ENCODE assay signal across 14 cellular contexts in genomic region chr2:109497911-109498870, GRCh38.
DNase-seq lines count a peak whose midpoint lies in the region; TF ChIP-seq lines count a peak whose summit lies in the region.
"Had no signal": no experiment of that assay in that cellular context is flagged by ENCODE, and none has a peak within 500 bp of the region (broad histone marks: within the 10 kb centered on the region; RNA-seq: fewer than 3 reads in every experiment).

No MANE protein-coding gene starts in this region.

- H3K4me1 ChIP-seq in fibroblast of lung (ENCODE audit: control insufficient read depth, extremely low read depth, insufficient read depth, low read length) (peaks cover 19% of the 10 kb centered on the region), skeletal muscle tissue (ENCODE audit: control insufficient read depth in 3 of 3, insufficient read depth in 3 of 3, low read length in 3 of 3) (peaks cover 36 to 64% (median 39%) of the 10 kb centered on the region in 3 donors)
- H3K4me1 ChIP-seq: testis had no signal

- H3K27me3 Mint-ChIP-seq in immature natural killer cell (ENCODE audit: low read depth in 3 of 3): peaks cover 2 to 6% (median 5%) of the 10 kb centered on the region in 3 donors
- H3K27me3 Mint-ChIP-seq: activated naive CD8-positive, alpha-beta T cell treated with anti-CD3 and anti-CD28 coated beads, Interleukin-2, amount 50 U/mL, for 24 hours had no signal

- H3K4me1 Mint-ChIP-seq in immature natural killer cell: no peaks in the 10 kb centered on the region
- H3K4me1 Mint-ChIP-seq: activated naive CD8-positive, alpha-beta T cell treated with anti-CD3 and anti-CD28 coated beads, Interleukin-2, amount 50 U/mL, for 24 hours had no signal

- DNase-seq in NCI-H2227 (lab: John Stamatoyannopoulos, UW; ENCODE audit: unreplicated experiment): peak; percentile 22
- DNase-seq in NCI-H2227 treated with DMSO at 0.1 percent for 48 hours (lab: John Stamatoyannopoulos, UW): no peak
- peak; percentile 33 for DNase-seq in NCI-H446 treated with DMSO at 0.1 percent for 48 hours (lab: John Stamatoyannopoulos, UW)
- peak in 1 of 2 donors; percentile 12 for DNase-seq in fibroblast of lung (ENCODE audit: low read depth in 2 of 2)
- DNase-seq in NCI-H1105 (lab: John Stamatoyannopoulos, UW): no peak
- DNase-seq in NOMO-1 treated with DMSO at 0.1 percent for 48 hours (lab: John Stamatoyannopoulos, UW; ENCODE audit: unreplicated experiment): no peak
- DNase-seq in immature natural killer cell: no peak
- DNase-seq: activated naive CD8-positive, alpha-beta T cell treated with anti-CD3 and anti-CD28 coated beads, Interleukin-2, amount 50 U/mL, for 24 hours; naive B cell; NCI-H2029; PC-9; testis had no signal

- H4K20me1 ChIP-seq in fibroblast of lung (ENCODE audit: control insufficient read depth, extremely low read depth, insufficient read depth, low read length): no peaks in the 10 kb centered on the region

- peak overlapping the region; percentile 78 for H3K27ac ChIP-seq in fibroblast of lung (ENCODE audit: insufficient read depth, low read length)
- H3K27ac ChIP-seq in skeletal muscle tissue (ENCODE audit: low read depth, low read length): peak overlapping the region; percentile 31
- H3K27ac ChIP-seq: KMS-11, PC-9, testis had no signal

- no peak overlapping the region for H3K9ac ChIP-seq in fibroblast of lung (ENCODE audit: insufficient read depth, low read length)
- peak overlapping the region; percentile 29 to 43 (median 40) for H3K9ac ChIP-seq in skeletal muscle tissue (ENCODE audit: low read depth in 1 of 3, low read length in 3 of 3)
- H3K9ac ChIP-seq: KMS-11 had no signal

- H3K79me2 ChIP-seq in fibroblast of lung (ENCODE audit: control insufficient read depth, insufficient read depth, low read length): no peaks in the 10 kb centered on the region

- no peak for TF ChIP-seq CTCF in fibroblast of lung (conservative IDR thresholded peaks at IDR 0.05 in 1 of 2, IDR thresholded peaks at IDR 0.05 in 1 of 2; ENCODE audit: low read depth in 1 of 2, low read length in 2 of 2)

- no peak overlapping the region for H2AFZ ChIP-seq in fibroblast of lung (ENCODE audit: low read length)
- H2AFZ ChIP-seq: PC-9 had no signal

- no peak overlapping the region for H3K4me3 Mint-ChIP-seq in immature natural killer cell
- H3K4me3 Mint-ChIP-seq: activated naive CD8-positive, alpha-beta T cell treated with anti-CD3 and anti-CD28 coated beads, Interleukin-2, amount 50 U/mL, for 24 hours; naive B cell had no signal

- peak overlapping the region; percentile 82 for H3K4me2 ChIP-seq in fibroblast of lung (ENCODE audit: extremely low read depth, insufficient read depth, low read length)
- H3K4me2 ChIP-seq: KMS-11, PC-9 had no signal

- H3K9me3 Mint-ChIP-seq in immature natural killer cell: no peaks in the 10 kb centered on the region
- H3K9me3 Mint-ChIP-seq: activated naive CD8-positive, alpha-beta T cell treated with anti-CD3 and anti-CD28 coated beads, Interleukin-2, amount 50 U/mL, for 24 hours had no signal

- H3K27ac Mint-ChIP-seq in immature natural killer cell: no peak overlapping the region
- H3K27ac Mint-ChIP-seq: activated naive CD8-positive, alpha-beta T cell treated with anti-CD3 and anti-CD28 coated beads, Interleukin-2, amount 50 U/mL, for 24 hours had no signal

- H3K4me3 ChIP-seq in fibroblast of lung (replicated peaks in 1 of 4; ENCODE audit: control extremely low read depth in 1 of 4, insufficient read depth in 1 of 4, low read depth in 3 of 4, low read length in 4 of 4) (no peak overlapping the region), skeletal muscle tissue (ENCODE audit: low read length in 3 of 3) (peak overlapping the region in 2 of 3 donors; percentile 2 to 14)
- H3K4me3 ChIP-seq: PC-9, testis had no signal

- no peaks in the 10 kb centered on the region for H3K36me3 Mint-ChIP-seq in immature natural killer cell
- H3K36me3 Mint-ChIP-seq: naive B cell had no signal

- H3K36me3 ChIP-seq in fibroblast of lung (ENCODE audit: control insufficient read depth, insufficient read depth, low read length) (peaks cover 3% of the 10 kb centered on the region), skeletal muscle tissue (ENCODE audit: control insufficient read depth in 3 of 3, insufficient read depth in 3 of 3, low read length in 3 of 3) (peaks cover 0 to 5% (median 2%) of the 10 kb centered on the region in 3 donors)

- no peaks in the 10 kb centered on the region for H3K9me3 ChIP-seq in fibroblast of lung (ENCODE audit: control insufficient read depth, insufficient read depth, low read depth, low read length)
- H3K9me3 ChIP-seq in skeletal muscle tissue (ENCODE audit: control insufficient read depth in 3 of 3, low read length in 3 of 3): no peaks in the 10 kb centered on the region
- H3K9me3 ChIP-seq: testis had no signal

- H3K27me3 ChIP-seq in fibroblast of lung (ENCODE audit: control insufficient read depth, insufficient read depth, low read length) (no peaks in the 10 kb centered on the region), skeletal muscle tissue (ENCODE audit: control insufficient read depth in 3 of 3, insufficient read depth in 3 of 3, low read length in 3 of 3) (no peaks in the 10 kb centered on the region)
- H3K27me3 ChIP-seq: testis had no signal

Comparison
In these comparisons a context has a peak if more than half of its experiments do, and no peak if none do; other contexts are left out.
1. DNase-seq: peak in NCI-H2227 (single experiment) and NCI-H446 treated with DMSO at 0.1 percent for 48 hours (single experiment); none in NCI-H2227 treated with DMSO at 0.1 percent for 48 hours (single experiment), NCI-H1105 (single experiment), NOMO-1 treated with DMSO at 0.1 percent for 48 hours (single experiment) and immature natural killer cell (0 of 3).
2. H3K4me3 ChIP-seq: peak in skeletal muscle tissue (2 of 3); none in fibroblast of lung (0 of 4).